In genomic region chr19:4984106-4984380, GRCh38 we compare ENCODE assay signal across 13 cellular contexts.
"Had no signal": no experiment of that assay in that cellular context is flagged by ENCODE, and none has a peak within 500 bp of the region (broad histone marks: within the 10 kb centered on the region; RNA-seq: fewer than 3 reads in every experiment).

No MANE protein-coding gene starts in this region.

- H3K4me1 Mint-ChIP-seq: activated T-helper 17 cell treated with anti-CD3 and anti-CD28 coated beads, Interleukin-2, amount 50 U/mL, for 72 hours had no signal

- H3K36me3 ChIP-seq: uterus had no signal

- H3K4me3 Mint-ChIP-seq: activated naive CD8-positive, alpha-beta T cell treated with anti-CD3 and anti-CD28 coated beads, Interleukin-2, amount 50 U/mL, for 24 hours; activated T-helper 17 cell treated with anti-CD3 and anti-CD28 coated beads, Interleukin-2, amount 50 U/mL, for 72 hours; neural crest cell; stimulated activated effector memory CD8-positive, alpha-beta T cell treated with anti-CD3 and anti-CD28 coated beads, Interleukin-12 subunit alpha, Interleukin-12 subunit beta, amount 100 ng/mL, for 72 hours had no signal

- H3K27ac Mint-ChIP-seq: activated naive CD8-positive, alpha-beta T cell treated with anti-CD3 and anti-CD28 coated beads, Interleukin-2, amount 50 U/mL, for 24 hours; activated T-helper 17 cell treated with anti-CD3 and anti-CD28 coated beads, Interleukin-2, amount 50 U/mL, for 72 hours; stimulated activated effector memory CD8-positive, alpha-beta T cell treated with anti-CD3 and anti-CD28 coated beads, Interleukin-12 subunit alpha, Interleukin-12 subunit beta, amount 100 ng/mL, for 72 hours had no signal

- DNase-seq: activated CD4-positive, alpha-beta T cell treated with anti-CD3 and anti-CD28 coated beads for 1 hour; activated CD4-positive, alpha-beta T cell treated with anti-CD3 and anti-CD28 coated beads, Interleukin-2, amount 50 U/mL, for 4 hours; activated naive CD4-positive, alpha-beta T cell treated with Interleukin-2 at 50 U/mL for 16 hours; activated naive CD8-positive, alpha-beta T cell treated with anti-CD3 and anti-CD28 coated beads, Interleukin-2, amount 50 U/mL, for 24 hours; esophagus squamous epithelium; stimulated activated CD4-positive, alpha-beta T cell treated with anti-CD3 and anti-CD28 coated beads, Interleukin-2, amount 100 ng/mL, for 24 hours; T-helper 1 cell; uterus had no signal

- H3K9me3 ChIP-seq: esophagus squamous epithelium, uterus had no signal

- H3K27ac ChIP-seq: esophagus squamous epithelium, uterus had no signal

- H3K4me3 ChIP-seq: esophagus squamous epithelium, uterus had no signal

- H3K27me3 ChIP-seq: esophagus squamous epithelium, uterus had no signal

- ATAC-seq: activated naive CD8-positive, alpha-beta T cell treated with anti-CD3 and anti-CD28 coated beads, Interleukin-2, amount 50 U/mL, for 24 hours; activated T-helper 17 cell treated with anti-CD3 and anti-CD28 coated beads, Interleukin-2, amount 50 U/mL, for 72 hours; stimulated activated effector memory CD8-positive, alpha-beta T cell treated with anti-CD3 and anti-CD28 coated beads, Interleukin-12 subunit alpha, Interleukin-12 subunit beta, amount 100 ng/mL, for 72 hours had no signal

- H3K9me3 Mint-ChIP-seq: activated naive CD8-positive, alpha-beta T cell treated with anti-CD3 and anti-CD28 coated beads, Interleukin-2, amount 50 U/mL, for 24 hours; activated T-helper 17 cell treated with anti-CD3 and anti-CD28 coated beads, Interleukin-2, amount 50 U/mL, for 72 hours; neural crest cell; stimulated activated effector memory CD8-positive, alpha-beta T cell treated with anti-CD3 and anti-CD28 coated beads, Interleukin-12 subunit alpha, Interleukin-12 subunit beta, amount 100 ng/mL, for 72 hours had no signal

- FAIRE-seq: bronchial epithelial cell, colon had no signal

- H3K27me3 Mint-ChIP-seq: activated naive CD8-positive, alpha-beta T cell treated with anti-CD3 and anti-CD28 coated beads, Interleukin-2, amount 50 U/mL, for 24 hours; activated T-helper 17 cell treated with anti-CD3 and anti-CD28 coated beads, Interleukin-2, amount 50 U/mL, for 72 hours had no signal
